ENCODE assay signal across 18 cellular contexts in genomic region chr3:137062250-137062649, GRCh38.
DNase-seq lines count a peak whose midpoint lies in the region; ATAC-seq and TF ChIP-seq lines count a peak whose summit lies in the region.
"Had no signal": no experiment of that assay in that cellular context is flagged by ENCODE, and none has a peak within 500 bp of the region (broad histone marks: within the 10 kb centered on the region; RNA-seq: fewer than 3 reads in every experiment).

No MANE protein-coding gene starts in this region.

- peak; percentile 81 for ATAC-seq in GM18520 (IDR thresholded peaks at IDR 0.05; ENCODE audit: unreplicated experiment)
- peak; percentile 93 for ATAC-seq in GM21390 (IDR thresholded peaks at IDR 0.05; ENCODE audit: unreplicated experiment)
- peak; percentile 92 for ATAC-seq in HG02973 (IDR thresholded peaks at IDR 0.05; ENCODE audit: unreplicated experiment)

- DNase-seq in M059J (ENCODE audit: low read depth) (peak; percentile 18), Kasumi-1 (lab: John Stamatoyannopoulos, UW) (no peak), OCI-M1 (lab: John Stamatoyannopoulos, UW) (no peak), HFFc6 (no peak), NCI-H82 treated with DMSO at 0.1 percent for 48 hours (lab: John Stamatoyannopoulos, UW; ENCODE audit: unreplicated experiment) (no peak)
- DNase-seq: activated gamma-delta T cell; BE2C; EL; GM23248; NCI-H2081; occipital lobe; SK-N-SH; stimulated activated CD4-positive, alpha-beta T cell treated with anti-CD3 and anti-CD28 coated beads, Interleukin-12 subunit alpha, Interleukin-12 subunit beta, amount 100 ng/mL, for 4 hours; stimulated activated CD8-positive, alpha-beta memory T cell treated with anti-CD3 and anti-CD28 coated beads, Interleukin-4, amount 100 ng/mL, for 48 hours had no signal

- TF ChIP-seq CTCF in HFFc6 (IDR thresholded peaks at IDR 0.05), result no peak

- H3K9me3 Mint-ChIP-seq in HFFc6, result no peaks in the 10 kb centered on the region

- no peaks in the 10 kb centered on the region for H3K36me3 Mint-ChIP-seq in HFFc6 (ENCODE audit: low read depth)
- H3K36me3 Mint-ChIP-seq: IgD-negative memory B cell had no signal

- 0 out of 2 replicates have a peak, but pooled peaks cover 5% of the 10 kb centered on the region for H3K4me1 Mint-ChIP-seq in HFFc6 (ENCODE audit: low read depth)

- peaks cover 20% of the 10 kb centered on the region for H3K27me3 Mint-ChIP-seq in HFFc6 (ENCODE audit: insufficient read depth)

- no peak overlapping the region for H3K27ac Mint-ChIP-seq in HFFc6

- no peak overlapping the region for H3K4me3 Mint-ChIP-seq in HFFc6
- H3K4me3 Mint-ChIP-seq: IgD-negative memory B cell had no signal
